ENCODE assay signal across 18 cellular contexts in the genomic region with DNA sequence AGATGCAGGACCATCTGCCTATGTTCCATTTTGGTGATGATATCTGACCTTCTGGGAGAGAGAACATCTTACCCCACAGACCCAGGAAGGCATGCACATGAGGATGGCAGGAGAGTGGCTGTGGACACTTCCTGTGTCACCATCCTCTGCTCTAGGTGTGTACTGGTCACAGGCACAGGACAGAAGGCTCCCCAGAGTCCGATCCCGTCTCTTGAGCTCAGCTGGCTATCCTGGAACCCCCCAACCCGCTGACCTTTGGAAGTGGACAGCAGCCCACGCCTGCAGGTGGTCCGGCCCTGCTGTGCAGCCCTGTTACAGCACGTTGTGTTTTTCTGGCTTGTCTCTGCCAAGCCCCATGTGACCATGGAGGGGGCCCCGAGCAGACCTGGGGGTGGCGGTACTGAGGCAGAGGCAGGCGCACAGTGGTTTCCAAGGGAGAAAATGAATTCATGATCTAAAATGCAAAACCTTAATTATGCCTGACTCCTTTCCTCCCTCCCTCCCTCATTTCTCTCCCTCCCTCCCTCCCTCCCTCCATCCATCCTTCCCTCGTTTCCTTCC.
"Had no signal": no experiment of that assay in that cellular context is flagged by ENCODE, and none has a peak within 500 bp of the region (broad histone marks: within the 10 kb centered on the region; RNA-seq: fewer than 3 reads in every experiment).

No MANE protein-coding gene starts in this region.

- DNase-seq: activated CD4-positive, alpha-beta memory T cell treated with anti-CD3 and anti-CD28 coated beads, Interleukin-2, amount 10 ng/mL, durations not matched to agents 7 days and 5 days; activated CD4-positive, alpha-beta T cell treated with anti-CD3 and anti-CD28 coated beads for 36 hours; activated CD8-positive, alpha-beta memory T cell treated with anti-CD3 and anti-CD28 coated beads, Interleukin-2, amount 50 U/mL, for 4 hours; activated T-cell treated with anti-CD3 and anti-CD28 coated beads, Interleukin-2, amount 50 U/mL, for 72 hours; aorta; foreskin keratinocyte; immature natural killer cell; left colon; midbrain; transverse colon had no signal

- ATAC-seq: activated CD4-positive, alpha-beta T cell treated with anti-CD3 and anti-CD28 coated beads for 36 hours; activated T-cell treated with anti-CD3 and anti-CD28 coated beads, Interleukin-2, amount 50 U/mL, for 72 hours; foreskin keratinocyte; left colon; right cardiac atrium had no signal

- H3K36me3 ChIP-seq: neutrophil, transverse colon had no signal

- H3K27ac ChIP-seq: foreskin keratinocyte, neutrophil, transverse colon, VCaP had no signal

- H3K9me3 ChIP-seq: neutrophil, transverse colon had no signal

- FAIRE-seq: bronchial epithelial cell, colon, endothelial cell of umbilical vein had no signal

- H3K4me1 ChIP-seq: foreskin keratinocyte, transverse colon had no signal

- H3K4me2 ChIP-seq: smooth muscle cell had no signal

- H3K4me3 ChIP-seq: lung, smooth muscle cell, transverse colon had no signal

- H3K27me3 ChIP-seq: foreskin keratinocyte, neutrophil, transverse colon had no signal
